18 cellular contexts compared by ENCODE assay signal in genomic region chr6:51352506-51353029, GRCh38.
"Had no signal": no experiment of that assay in that cellular context is flagged by ENCODE, and none has a peak within 500 bp of the region (broad histone marks: within the 10 kb centered on the region; RNA-seq: fewer than 3 reads in every experiment).

No MANE protein-coding gene starts in this region.

- H3K36me3 ChIP-seq: pancreas, thyroid gland had no signal

- DNase-seq: activated CD4-positive, alpha-beta T cell treated with anti-CD3 and anti-CD28 coated beads, Interleukin-2, amount 10 ng/mL, durations not matched to agents 7 days and 5 days; activated CD4-positive, CD25-positive, alpha-beta regulatory T cell treated with anti-CD3 and anti-CD28 coated beads, Interleukin-2, amount 50 U/mL, for 72 hours; activated CD8-positive, alpha-beta memory T cell treated with anti-CD3 and anti-CD28 coated beads, Interleukin-2, amount 10 ng/mL, durations not matched to agents 7 days and 5 days; activated CD8-positive, alpha-beta T cell treated with anti-CD3 and anti-CD28 coated beads for 36 hours; activated T-cell treated with anti-CD3 and anti-CD28 coated beads for 4 hours; cerebellar nuclear complex; immature natural killer cell; kidney glomerular epithelial cell; left ventricle myocardium superior; pancreas; psoas muscle; right cardiac atrium; stimulated activated CD4-positive, alpha-beta T cell treated with anti-CD3 and anti-CD28 coated beads, Interleukin-4, amount 100 ng/mL, for 24 hours; stimulated activated naive CD4-positive, alpha-beta T cell treated with Interleukin-2 at 50 U/mL for 16 hours; thyroid gland had no signal

- H3K4me3 ChIP-seq: coronary artery, pancreas, psoas muscle, thyroid gland had no signal

- H3K27me3 ChIP-seq: pancreas, thyroid gland had no signal

- H3K9me3 ChIP-seq: pancreas, psoas muscle, thyroid gland had no signal

- H3K27ac ChIP-seq: coronary artery, pancreas, psoas muscle, thyroid gland, VCaP had no signal

- H3K4me1 ChIP-seq: pancreas, psoas muscle, thyroid gland had no signal

- ATAC-seq: activated CD8-positive, alpha-beta memory T cell treated with anti-CD3 and anti-CD28 coated beads, Interleukin-2, amount 10 ng/mL, durations not matched to agents 7 days and 5 days; activated CD8-positive, alpha-beta T cell treated with anti-CD3 and anti-CD28 coated beads for 36 hours; activated naive CD4-positive, alpha-beta T cell treated with anti-CD3 and anti-CD28 coated beads, Interleukin-2, amount 50 U/mL, for 72 hours; left ventricle myocardium superior; pancreas; psoas muscle; right cardiac atrium had no signal
